In genomic region chrX:2921193-2921592, GRCh38 we compare ENCODE assay signal across 18 cellular contexts. TPM values are rescaled to one million over a fixed set of nuclear protein-coding genes. Genes with fewer than 3 reads are reported as not detected.
DNase-seq lines count a peak whose midpoint lies in the region; ATAC-seq, FAIRE-seq and TF ChIP-seq lines count a peak whose summit lies in the region.
"Had no signal": no experiment of that assay in that cellular context is flagged by ENCODE, and none has a peak within 500 bp of the region (broad histone marks: within the 10 kb centered on the region; RNA-seq: fewer than 3 reads in every experiment).

No MANE protein-coding gene starts in this region.

- no peaks in the 10 kb centered on the region for H3K9me1 ChIP-seq in K562 (ENCODE audit: control insufficient read depth, insufficient read depth, low read length)

- intact Hi-C loops in K562 (cut with micrococcal nuclease), result no loop called here

- no peak for TF ChIP-seq CTCF in K562 (IDR thresholded peaks at IDR 0.05 in 2 of 3, conservative IDR thresholded peaks at IDR 0.05 in 1 of 3; ENCODE audit: insufficient read depth in 2 of 3, low read depth in 1 of 3, low read length in 3 of 3)

- WGBS in K562 (ENCODE audit: insufficient coverage, low coverage, missing lambda C conversion rate), result 0% methylated on average over 1 of the region's 1 CpG

- in situ Hi-C loops in K562 (cut with MboI), result no loop called here

- H3K27me3 Mint-ChIP-seq in memory B cell, result no peaks in the 10 kb centered on the region
- H3K27me3 Mint-ChIP-seq: CD4-positive, alpha-beta memory T cell had no signal

- no peak for ATAC-seq in K562
- no peak for ATAC-seq in memory B cell (ENCODE audit: low read depth)
- no peak for ATAC-seq in GM21737 (IDR thresholded peaks at IDR 0.05; ENCODE audit: unreplicated experiment)

- no peak overlapping the region for H3K4me3 ChIP-seq in K562
- H3K4me3 ChIP-seq: GM23248 had no signal

- peaks cover 19% of the 10 kb centered on the region for H3K36me3 Mint-ChIP-seq in memory B cell

- CTCF ChIA-PET in HEK293T (lab: Yijun Ruan, JAX) (interaction anchor here (0.6 kb wide), 1 partner anchor 8 kb away, joined by 3 read pairs; no protein-coding TSS in a partner anchor), K562 (lab: Yijun Ruan, JAX; ENCODE audit: low intra/inter-chr PET ratio) (no interaction called here)

- H4K20me1 ChIP-seq in K562 (replicated peaks; ENCODE audit: control insufficient read depth, insufficient read depth, low read length), result no peaks in the 10 kb centered on the region

- H3K4me1 Mint-ChIP-seq in memory B cell, result no peaks in the 10 kb centered on the region
- H3K4me1 Mint-ChIP-seq: CD4-positive, alpha-beta memory T cell had no signal

- no peaks in the 10 kb centered on the region for H3K36me3 ChIP-seq in K562 (ENCODE audit: control insufficient read depth, insufficient read depth, low read length)

- no peaks in the 10 kb centered on the region for H3K79me2 ChIP-seq in K562 (ENCODE audit: control insufficient read depth, insufficient read depth, low read length)

- no peaks in the 10 kb centered on the region for H3K9me3 Mint-ChIP-seq in memory B cell

- H3K27ac Mint-ChIP-seq in memory B cell, result peak overlapping the region; percentile 3
- H3K27ac Mint-ChIP-seq: CD4-positive, alpha-beta memory T cell had no signal

- no peak overlapping the region for H3K4me2 ChIP-seq in K562 (ENCODE audit: insufficient read depth, low read length)

- H3K27me3 ChIP-seq in K562 (ENCODE audit: control insufficient read depth in 2 of 2, insufficient read depth in 2 of 2, low read length in 2 of 2), result no peaks in the 10 kb centered on the region

- TF ChIP-seq RAD21 in K562 (CRISPR knock-in tag; conservative IDR thresholded peaks at IDR 0.05 in 1 of 2, IDR thresholded peaks at IDR 0.05 in 1 of 2), result no peak

- peaks cover 7 to 17% of the 10 kb centered on the region in 2 experiments; a peak in 4 of 5 replicates for H3K4me1 ChIP-seq in K562 (replicated peaks in 1 of 2; ENCODE audit: control insufficient read depth in 2 of 2, insufficient read depth in 2 of 2, low read length in 2 of 2)

- no peak for TF ChIP-seq EP300 in K562 (IDR thresholded peaks at IDR 0.05; ENCODE audit: low read length)

- no peak overlapping the region for H3K4me3 Mint-ChIP-seq in memory B cell
- H3K4me3 Mint-ChIP-seq: CD4-positive, alpha-beta memory T cell had no signal

- DNase-seq in HEK293T (ENCODE audit: extremely low spot score) (no peak), K562 (ENCODE audit: extremely low read depth in 1 of 4, low spot score in 3 of 4) (no peak), memory B cell (ENCODE audit: low spot score in 2 of 2) (no peak), DMS153 (lab: John Stamatoyannopoulos, UW) (no peak), GM19240 (ENCODE audit: insufficient read length, low spot score) (no peak)
- DNase-seq: C1 segment of cervical spinal cord; CD4-positive, alpha-beta memory T cell; COR-L47; DMS79; EL; GDM1; GM23248; H7; HCEC 1CT had no signal

- no peaks in the 10 kb centered on the region for H3K9me3 ChIP-seq in K562 (replicated peaks; ENCODE audit: control insufficient read depth, insufficient read depth, low read depth, low read length)

- no TSS peak for BruUV-seq in K562 (replicated peaks; lab: Mats Ljungman, UMichigan)

- TF ChIP-seq POLR2A in K562 (conservative IDR thresholded peaks at IDR 0.05), result no peak

- H3K27ac ChIP-seq in K562 (ENCODE audit: extremely low read depth, low read depth, low read length), result no peak overlapping the region
- H3K27ac ChIP-seq: GM23248 had no signal

- no peak for FAIRE-seq in K562 (lab: Jason Lieb, UNC)
- FAIRE-seq: GM12891, GM18507, H1 had no signal

- H2AFZ ChIP-seq in K562 (ENCODE audit: low read depth, low read length), result no peak overlapping the region
- H2AFZ ChIP-seq: GM23248 had no signal

- H3K9ac ChIP-seq in K562 (ENCODE audit: insufficient read depth in 1 of 2, low read depth in 2 of 2, low read length in 2 of 2), result no peak overlapping the region
- H3K9ac ChIP-seq: GM23248 had no signal

- POLR2A ChIA-PET in HEK293T (lab: Yijun Ruan, JAX), result no interaction called here
- POLR2A ChIA-PET in K562 (lab: Yijun Ruan, JAX), result interaction anchor here (1.1 kb wide), 1 partner anchor 84 kb away, joined by 3 read pairs; no protein-coding TSS in a partner anchor

TF ChIP-seq in HEK293T, 16 proteins besides CTCF, POLR2A, EP300 and RAD21:
- TF ChIP-seq SUZ12 (IDR thresholded peaks at IDR 0.05) (no peak), FOXM1 (IDR thresholded peaks at IDR 0.05; ENCODE audit: borderline replicate concordance) (no peak), FOXA1 (IDR thresholded peaks at IDR 0.05) (no peak), BHLHE40 (IDR thresholded peaks at IDR 0.05; ENCODE audit: borderline replicate concordance) (no peak), PKNOX1 (IDR thresholded peaks at IDR 0.05) (peak; percentile 85)

TF ChIP-seq in K562, 482 proteins besides CTCF, POLR2A, EP300 and RAD21 (continues in another document):
- peak in 1 of 2 experiments; percentile 24; a peak in 1 of 4 replicates for TF ChIP-seq HDAC1 (IDR thresholded peaks at IDR 0.05)
- no peak for TF ChIP-seq IFI16 (CRISPR knock-in tag; IDR thresholded peaks at IDR 0.05)
- TF ChIP-seq, protein P1, sequence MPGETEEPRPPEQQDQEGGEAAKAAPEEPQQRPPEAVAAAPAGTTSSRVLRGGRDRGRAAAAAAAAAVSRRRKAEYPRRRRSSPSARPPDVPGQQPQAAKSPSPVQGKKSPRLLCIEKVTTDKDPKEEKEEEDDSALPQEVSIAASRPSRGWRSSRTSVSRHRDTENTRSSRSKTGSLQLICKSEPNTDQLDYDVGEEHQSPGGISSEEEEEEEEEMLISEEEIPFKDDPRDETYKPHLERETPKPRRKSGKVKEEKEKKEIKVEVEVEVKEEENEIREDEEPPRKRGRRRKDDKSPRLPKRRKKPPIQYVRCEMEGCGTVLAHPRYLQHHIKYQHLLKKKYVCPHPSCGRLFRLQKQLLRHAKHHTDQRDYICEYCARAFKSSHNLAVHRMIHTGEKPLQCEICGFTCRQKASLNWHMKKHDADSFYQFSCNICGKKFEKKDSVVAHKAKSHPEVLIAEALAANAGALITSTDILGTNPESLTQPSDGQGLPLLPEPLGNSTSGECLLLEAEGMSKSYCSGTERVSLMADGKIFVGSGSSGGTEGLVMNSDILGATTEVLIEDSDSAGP (CRISPR knock-in tag; IDR thresholded peaks at IDR 0.05), result no peak
- no peak for TF ChIP-seq JUND (IDR thresholded peaks at IDR 0.05; ENCODE audit: borderline replicate concordance, low read depth, low read length)
- TF ChIP-seq JUND (tag; IDR thresholded peaks at IDR 0.05; ENCODE audit: borderline replicate concordance, low read depth, low read length), result no peak

RNA-seq across cellular contexts. Expression of gene ARSD, which starts 7.9 kb away (rescaled TPM):
- total RNA-seq in K562 (2011; cell fraction: chromatin; rRNA removed; ENCODE audit: low replicate concordance), result 0.28 TPM in 1 of 2 replicates, not detected in the other
- not detected in 2 replicates for total RNA-seq in K562 (2011; cell fraction: nucleolus; rRNA removed)
- total RNA-seq in K562 (2011; cell fraction: nucleoplasm; rRNA removed), result 0.07 and 0.31 TPM in 2 replicates
- 0.04 and 0.05 TPM in 2 replicates for total RNA-seq in K562 (2014; rRNA removed)
- 0.07 and 0.29 TPM in 2 replicates for total RNA-seq in K562 (2014; rRNA removed; fragmentation: Illumina TruSeq; extraction: Trizol)
- 0.11 TPM in 2 replicates for total RNA-seq in K562 (2015; rRNA removed; fragmentation: Illumina TruSeq; extraction: Trizol)
- 0.13 and 0.16 TPM in 2 replicates for total RNA-seq in K562 (2021)
- polyA plus RNA-seq in K562 (2011; rRNA removed), result 0.06 and 0.11 TPM in 2 replicates
- 0.04 and 0.25 TPM in 2 replicates for polyA plus RNA-seq in K562 (2011; cell fraction: cytosol; rRNA removed)
- polyA plus RNA-seq in K562 (2011; cell fraction: nucleus; rRNA removed), result 0.16 and 0.20 TPM in 2 replicates
- 0.21 and 0.89 TPM in 2 replicates for polyA plus RNA-seq in K562 (2012)
- polyA plus RNA-seq in K562 (2014; fragmentation: Illumina TruSeq; extraction: Trizol), result 0.06 and 0.15 TPM in 2 replicates
- under 1 TPM; 0.22 to 0.23 TPM for polyA plus RNA-seq in K562 (2014; fragmentation: Nextera tagmentation; extraction: Ambion mirVana)
- polyA plus RNA-seq in K562 (2014; rRNA removed), result 1.3 TPM in 1 of 2 replicates, not detected in the other
- 0.03 and 0.04 TPM in 2 replicates for polyA minus RNA-seq in K562 (2011; rRNA and poly(A)+ RNA removed)
- polyA minus RNA-seq in K562 (2011; cell fraction: cytosol; rRNA and poly(A)+ RNA removed), result not detected in 2 replicates
- 0.13 TPM in 1 of 2 replicates, not detected in the other for polyA minus RNA-seq in K562 (2011; cell fraction: nucleus; rRNA and poly(A)+ RNA removed)
